6 cellular contexts compared by ENCODE assay signal in genomic region chr19:10289167-10289835, GRCh38. TPM values are rescaled to one million over a fixed set of nuclear protein-coding genes. Genes with fewer than 3 reads are reported as not detected.
A peak's percentile ranks its signal among the peaks of the same experiment; 100 is the strongest.
DNase-seq lines count a peak whose midpoint lies in the region; ATAC-seq and TF ChIP-seq lines count a peak whose summit lies in the region.

No MANE protein-coding gene starts in this region.

- H3F3A ChIP-seq in GM23338 (replicated peaks; ENCODE audit: low read depth), result peaks cover 19% of the 10 kb centered on the region; the same call in 1 of the 2 replicates

- no peaks in the 10 kb centered on the region for H3K9me2 ChIP-seq in GM23338 (ENCODE audit: insufficient read depth)

- H3K27ac Mint-ChIP-seq in GM23338, result peak overlapping the region; percentile 80; the same call in 1 of the 2 replicates
- H3K27ac Mint-ChIP-seq in naive thymus-derived CD8-positive, alpha-beta T cell, result peak overlapping the region in 6 of 10 donors; percentile 19 to 76 (median 42)

- DNase-seq in GM23338 (ENCODE audit: low spot score) (peak; percentile 93), RKO (ENCODE audit: low spot score) (peak; percentile 87), astrocyte of the hippocampus (ENCODE audit: low read depth, low spot score) (peak; percentile 34), glomerular visceral epithelial cell (ENCODE audit: extremely low spot score) (no peak)
- DNase-seq in naive thymus-derived CD8-positive, alpha-beta T cell, result peak; percentile 39 to 76 (median 61)

- POLR2A ChIA-PET in naive thymus-derived CD8-positive, alpha-beta T cell (lab: Charles Lee), result interaction anchor here (0.6 to 1.8 kb wide), 8 partner anchors 9 to 99 kb away, joined by 3 to 9 read pairs (median 4); partner anchors contain the start of genes ICAM1, RAVER1 and TYK2

- peak overlapping the region; percentile 77 for H3K4me3 Mint-ChIP-seq in GM23338
- H3K4me3 Mint-ChIP-seq in naive thymus-derived CD8-positive, alpha-beta T cell, result peak overlapping the region; percentile 71 to 94 (median 84)

- peaks cover 8% of the 10 kb centered on the region; the same call in 2 of the 3 replicates for H3K36me3 Mint-ChIP-seq in GM23338 (ENCODE audit: low read depth)
- H3K36me3 Mint-ChIP-seq in naive thymus-derived CD8-positive, alpha-beta T cell, result peaks cover 5 to 17% (median 9%) of the 10 kb centered on the region in 3 donors

- H3K27ac ChIP-seq in GM23338 (ENCODE audit: low read depth), result no peak overlapping the region

- TF ChIP-seq CTCF in GM23338 (conservative IDR thresholded peaks at IDR 0.05; ENCODE audit: low read depth in 2 of 2), result no peak

- H3K9me3 Mint-ChIP-seq in GM23338, result peaks cover 3% of the 10 kb centered on the region; the same call in 1 of the 3 replicates
- peaks cover 0 to 2% (median 0%) of the 10 kb centered on the region in 9 donors for H3K9me3 Mint-ChIP-seq in naive thymus-derived CD8-positive, alpha-beta T cell

- H3K79me2 ChIP-seq in GM23338 (replicated peaks; ENCODE audit: insufficient read depth), result no peaks in the 10 kb centered on the region

- peak overlapping the region; percentile 94 for H3K4me2 ChIP-seq in GM23338

- peaks cover 81% of the 10 kb centered on the region for H3K27me3 Mint-ChIP-seq in GM23338 (ENCODE audit: insufficient read depth, low read depth, poor library complexity)
- H3K27me3 Mint-ChIP-seq in naive thymus-derived CD8-positive, alpha-beta T cell, result peaks cover 15 to 63% (median 36%) of the 10 kb centered on the region in 5 donors

- no peaks in the 10 kb centered on the region; the same call in 1 of the 2 replicates for H4K20me1 ChIP-seq in GM23338 (replicated peaks; ENCODE audit: insufficient read depth)

- H3K4me3 ChIP-seq in GM23338, result peak overlapping the region; percentile 71

- H2AFZ ChIP-seq in GM23338, result peak overlapping the region; percentile 98

- peaks cover 31% of the 10 kb centered on the region for H3K4me1 Mint-ChIP-seq in GM23338
- H3K4me1 Mint-ChIP-seq in naive thymus-derived CD8-positive, alpha-beta T cell, result peaks cover 35 to 78% (median 64%) of the 10 kb centered on the region in 4 donors

- ATAC-seq in GM23338, result peak; percentile 8
- peak; percentile 63 to 76 for ATAC-seq in naive thymus-derived CD8-positive, alpha-beta T cell
- no peak for ATAC-seq in HG03460 (IDR thresholded peaks at IDR 0.05; ENCODE audit: unreplicated experiment)

- H3K27me3 ChIP-seq in GM23338 (ENCODE audit: insufficient read depth), result peaks cover 84% of the 10 kb centered on the region

- peaks cover 24% of the 10 kb centered on the region for H3K4me1 ChIP-seq in GM23338 (ENCODE audit: insufficient read depth)

- no peaks in the 10 kb centered on the region for H3K36me3 ChIP-seq in GM23338 (ENCODE audit: insufficient read depth)

TF ChIP-seq in GM23338, 12 proteins besides CTCF, POLR2A, EP300 and RAD21 (continues in another document):
- TF ChIP-seq STAT1 (IDR thresholded peaks at IDR 0.05; ENCODE audit: unreplicated experiment) (no peak), NANOG (IDR thresholded peaks at IDR 0.05; ENCODE audit: borderline replicate concordance) (no peak), REST (IDR thresholded peaks at IDR 0.05; ENCODE audit: unreplicated experiment) (no peak), EZH2 (IDR thresholded peaks at IDR 0.05; ENCODE audit: low read depth, unreplicated experiment) (no peak)

RNA-seq across cellular contexts. Expression of gene ICAM5, which starts 0.5 kb away (rescaled TPM):
- total RNA-seq in GM23338 (2014; rRNA removed; shearing (Covaris generic)), result 2.7 and 4.6 TPM in 2 replicates
- polyA plus RNA-seq in GM23338 (2016; fragmentation: Nextera tagmentation; extraction: Ambion mirVana), result 0.47 and 0.78 TPM in 2 replicates
- not detected for total RNA-seq in naive thymus-derived CD8-positive, alpha-beta T cell
- polyA plus RNA-seq in naive thymus-derived CD8-positive, alpha-beta T cell, result not detected

RNA-seq across cellular contexts. Expression of gene ICAM4, which starts 2.5 kb away (rescaled TPM):
- total RNA-seq in GM23338 (2014; rRNA removed; shearing (Covaris generic)), result 1.0 and 3.8 TPM in 2 replicates
- 0.81 and 0.96 TPM in 2 replicates for polyA plus RNA-seq in GM23338 (2016; fragmentation: Nextera tagmentation; extraction: Ambion mirVana)
- total RNA-seq in naive thymus-derived CD8-positive, alpha-beta T cell, result under 1 TPM in 1 of 2 experiments, not detected in 1; 0.57 TPM
- under 1 TPM in 2 of 3 donors, not detected in 1; 0.22 to 0.42 TPM for polyA plus RNA-seq in naive thymus-derived CD8-positive, alpha-beta T cell

RNA-seq across cellular contexts. Expression of gene ICAM1, which starts 18.4 kb away (rescaled TPM):
- total RNA-seq in GM23338 (2014; rRNA removed; shearing (Covaris generic)), result 3.5 and 3.6 TPM in 2 replicates
- 1.0 and 1.6 TPM in 2 replicates for polyA plus RNA-seq in GM23338 (2016; fragmentation: Nextera tagmentation; extraction: Ambion mirVana)
- total RNA-seq in naive thymus-derived CD8-positive, alpha-beta T cell, result 1 to 10 TPM; 1.9 to 2.0 TPM
- 1 to 10 TPM; 1.2 to 3.9 (median 2.8) TPM for polyA plus RNA-seq in naive thymus-derived CD8-positive, alpha-beta T cell

RNA-seq across cellular contexts. Expression of gene ZGLP1, which starts 20.3 kb away (rescaled TPM):
- total RNA-seq in GM23338 (2014; rRNA removed; shearing (Covaris generic)), result 1.5 and 4.7 TPM in 2 replicates
- polyA plus RNA-seq in GM23338 (2016; fragmentation: Nextera tagmentation; extraction: Ambion mirVana), result 5.3 and 5.9 TPM in 2 replicates
- 10 to 100 TPM; 10.0 to 12.2 TPM for total RNA-seq in naive thymus-derived CD8-positive, alpha-beta T cell
- polyA plus RNA-seq in naive thymus-derived CD8-positive, alpha-beta T cell, result under 1 TPM in 1 of 3 donors, not detected in 2; 0.27 TPM

RNA-seq across cellular contexts. Expression of gene FDX2, which starts 26.5 kb away (rescaled TPM):
- total RNA-seq in GM23338 (2014; rRNA removed; shearing (Covaris generic)), result 27.3 and 28.7 TPM in 2 replicates
- polyA plus RNA-seq in GM23338 (2016; fragmentation: Nextera tagmentation; extraction: Ambion mirVana), result 29.7 and 35.0 TPM in 2 replicates
- 10 to 100 TPM; 11.9 to 14.9 TPM for total RNA-seq in naive thymus-derived CD8-positive, alpha-beta T cell
- 10 to 100 TPM; 14.3 to 26.7 (median 18.4) TPM for polyA plus RNA-seq in naive thymus-derived CD8-positive, alpha-beta T cell
